1 cellular context compared by ENCODE assay signal in the genomic region with DNA sequence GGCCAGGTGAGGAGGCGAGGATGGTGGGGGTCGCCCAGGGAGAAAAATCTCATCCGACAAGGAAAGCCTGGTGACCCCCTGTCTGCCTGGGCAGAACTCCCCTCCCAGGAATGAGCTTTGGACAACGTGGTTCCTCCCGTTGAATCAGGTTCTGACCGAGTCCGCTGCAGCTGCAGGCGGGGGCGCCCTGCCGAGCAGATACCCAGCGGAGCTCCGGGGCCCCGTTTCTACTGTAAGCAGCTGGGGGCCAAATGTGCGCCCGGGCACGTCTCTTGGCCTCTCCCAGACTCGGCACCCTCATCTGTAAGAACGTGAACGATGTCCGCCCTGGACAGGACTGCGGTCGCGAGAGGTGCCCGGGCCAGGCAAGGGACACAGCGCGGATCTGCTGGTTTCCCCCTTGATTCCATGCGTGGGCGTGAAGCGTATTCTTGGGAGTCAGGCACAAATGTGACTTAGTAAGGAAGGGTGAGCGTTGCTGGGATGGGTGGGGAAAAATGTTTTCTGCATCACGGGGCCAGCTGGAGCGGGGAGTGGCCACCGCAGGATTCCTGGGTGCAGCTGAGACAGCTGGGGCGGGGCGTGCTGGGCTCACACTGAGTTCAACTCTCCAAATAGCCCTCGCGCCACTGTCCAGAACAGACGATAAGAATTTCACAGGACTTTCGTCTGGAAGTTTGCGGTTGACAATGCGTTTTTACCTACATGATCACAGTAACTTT.
TF ChIP-seq lines count a peak whose summit lies in the region.

No MANE protein-coding gene starts in this region.

TF ChIP-seq in endothelial cell of umbilical vein, 7 proteins besides CTCF, POLR2A, EP300 and RAD21:
- no peak for TF ChIP-seq JUN (IDR thresholded peaks at IDR 0.05; ENCODE audit: borderline replicate concordance, insufficient read depth, insufficient read length, low read depth)
- TF ChIP-seq EZH2 (IDR thresholded peaks at IDR 0.05; ENCODE audit: borderline replicate concordance, low read depth, low read length, severe bottlenecking), result no peak
- no peak for TF ChIP-seq MYC (IDR thresholded peaks at IDR 0.05; ENCODE audit: low read depth, low read length)
- no peak for TF ChIP-seq GATA2 (IDR thresholded peaks at IDR 0.05; ENCODE audit: insufficient read depth, insufficient read length, low read depth, low read length)
- TF ChIP-seq FOS (IDR thresholded peaks at IDR 0.05; ENCODE audit: borderline replicate concordance, insufficient read depth, low read length), result no peak
- TF ChIP-seq, protein P1, sequence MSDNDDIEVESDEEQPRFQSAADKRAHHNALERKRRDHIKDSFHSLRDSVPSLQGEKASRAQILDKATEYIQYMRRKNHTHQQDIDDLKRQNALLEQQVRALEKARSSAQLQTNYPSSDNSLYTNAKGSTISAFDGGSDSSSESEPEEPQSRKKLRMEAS (IDR thresholded peaks at IDR 0.05; ENCODE audit: insufficient read depth, insufficient read length), result no peak
- TF ChIP-seq POLR2AphosphoS5 (IDR thresholded peaks at IDR 0.05; ENCODE audit: insufficient read depth, low read depth, low read length), result no peak
